ENCODE assay signal across 11 cellular contexts in genomic region chr1:106907795-106908194, GRCh38.
DNase-seq lines count a peak whose midpoint lies in the region; ATAC-seq and TF ChIP-seq lines count a peak whose summit lies in the region.
"Had no signal": no experiment of that assay in that cellular context is flagged by ENCODE, and none has a peak within 500 bp of the region (broad histone marks: within the 10 kb centered on the region; RNA-seq: fewer than 3 reads in every experiment).

No MANE protein-coding gene starts in this region.

- H3K27me3 Mint-ChIP-seq in stimulated activated memory B cell treated with anti-CD40 and anti-IgM and Interleukin-4, amounts not matched to agents 10 μg/mL and 1 μg/mL and 100 μg/mL, for 72 hours = peaks cover 12% of the 10 kb centered on the region
- no peaks in the 10 kb centered on the region for H3K27me3 Mint-ChIP-seq in mesothelial cell of epicardium (ENCODE audit: low read depth)
- H3K27me3 Mint-ChIP-seq: T-helper 17 cell had no signal

- TF ChIP-seq CTCF in mesothelial cell of epicardium (IDR thresholded peaks at IDR 0.05; ENCODE audit: unreplicated experiment) = no peak

- no peaks in the 10 kb centered on the region for H3K9me3 Mint-ChIP-seq in stimulated activated memory B cell treated with anti-CD40 and anti-IgM and Interleukin-4, amounts not matched to agents 10 μg/mL and 1 μg/mL and 100 μg/mL, for 72 hours
- peaks cover 16% of the 10 kb centered on the region for H3K9me3 Mint-ChIP-seq in mesothelial cell of epicardium

- no peaks in the 10 kb centered on the region for H3K36me3 Mint-ChIP-seq in stimulated activated memory B cell treated with anti-CD40 and anti-IgM and Interleukin-4, amounts not matched to agents 10 μg/mL and 1 μg/mL and 100 μg/mL, for 72 hours
- no peaks in the 10 kb centered on the region for H3K36me3 Mint-ChIP-seq in mesothelial cell of epicardium

- peak; percentile 98 for ATAC-seq in GM21737 (IDR thresholded peaks at IDR 0.05; ENCODE audit: unreplicated experiment)
- ATAC-seq in HG03159 (IDR thresholded peaks at IDR 0.05; ENCODE audit: unreplicated experiment) = peak; percentile 100
- peak; percentile 87 for ATAC-seq in stimulated activated memory B cell treated with anti-CD40 and anti-IgM and Interleukin-4, amounts not matched to agents 10 μg/mL and 1 μg/mL and 100 μg/mL, for 72 hours
- ATAC-seq: mucosa of descending colon, T-helper 17 cell had no signal

- DNase-seq in NCI-H345 (lab: John Stamatoyannopoulos, UW) (peak; percentile 20), NCI-H345 treated with DMSO at 0.1 percent for 48 hours (lab: John Stamatoyannopoulos, UW; ENCODE audit: unreplicated experiment) (no peak), NCI-H187 (lab: John Stamatoyannopoulos, UW) (no peak), mesothelial cell of epicardium (ENCODE audit: low spot score in 2 of 2, unreplicated experiment in 2 of 2) (no peak), NCI-H524 (lab: John Stamatoyannopoulos, UW) (no peak)
- DNase-seq: 8988T, mucosa of descending colon, T-helper 17 cell had no signal

- H3K4me3 Mint-ChIP-seq in stimulated activated memory B cell treated with anti-CD40 and anti-IgM and Interleukin-4, amounts not matched to agents 10 μg/mL and 1 μg/mL and 100 μg/mL, for 72 hours = no peak overlapping the region
- no peak overlapping the region for H3K4me3 Mint-ChIP-seq in mesothelial cell of epicardium
- H3K4me3 Mint-ChIP-seq: T-helper 17 cell had no signal

- H3K27ac Mint-ChIP-seq in stimulated activated memory B cell treated with anti-CD40 and anti-IgM and Interleukin-4, amounts not matched to agents 10 μg/mL and 1 μg/mL and 100 μg/mL, for 72 hours = no peak overlapping the region
- H3K27ac Mint-ChIP-seq in mesothelial cell of epicardium = no peak overlapping the region
- H3K27ac Mint-ChIP-seq: T-helper 17 cell had no signal

- H3K4me1 Mint-ChIP-seq in stimulated activated memory B cell treated with anti-CD40 and anti-IgM and Interleukin-4, amounts not matched to agents 10 μg/mL and 1 μg/mL and 100 μg/mL, for 72 hours = no peaks in the 10 kb centered on the region
- H3K4me1 Mint-ChIP-seq in mesothelial cell of epicardium = no peaks in the 10 kb centered on the region
- H3K4me1 Mint-ChIP-seq: T-helper 17 cell had no signal
